1 cellular context compared by ENCODE assay signal in genomic region chr9:87479801-87480201, GRCh38.
TF ChIP-seq lines count a peak whose summit lies in the region.

No MANE protein-coding gene starts in this region.

TF ChIP-seq in K562, 482 proteins besides CTCF, POLR2A, EP300 and RAD21 (continued from another document and continues in another):
- no peak for TF ChIP-seq HOMEZ (CRISPR knock-in tag; IDR thresholded peaks at IDR 0.05)
- TF ChIP-seq TGIF2 (CRISPR knock-in tag; IDR thresholded peaks at IDR 0.05) = no peak
- TF ChIP-seq PTTG1 (tag; IDR thresholded peaks at IDR 0.05; ENCODE audit: low read depth) = no peak
- TF ChIP-seq ELF1 (tag; IDR thresholded peaks at IDR 0.05) = no peak
- no peak for TF ChIP-seq DACH1 (IDR thresholded peaks at IDR 0.05; ENCODE audit: partially characterized antibody)
- TF ChIP-seq ZNF57 (CRISPR knock-in tag; IDR thresholded peaks at IDR 0.05) = no peak
- TF ChIP-seq FOS (IDR thresholded peaks at IDR 0.05; ENCODE audit: extremely low read depth, insufficient read length) = no peak
- no peak for TF ChIP-seq SRF (CRISPR knock-in tag; IDR thresholded peaks at IDR 0.05)
- TF ChIP-seq SAFB (IDR thresholded peaks at IDR 0.05; ENCODE audit: borderline replicate concordance, low read depth, low read length) = no peak
- TF ChIP-seq GATAD2B (IDR thresholded peaks at IDR 0.05; ENCODE audit: borderline replicate concordance) = no peak
- TF ChIP-seq OTX1 (CRISPR knock-in tag; IDR thresholded peaks at IDR 0.05) = no peak
- no peak for TF ChIP-seq RBFOX2 (IDR thresholded peaks at IDR 0.05; ENCODE audit: low read depth, low read length)
- no peak for TF ChIP-seq PHF20 (IDR thresholded peaks at IDR 0.05; ENCODE audit: partially characterized antibody)
- TF ChIP-seq TRIM25 (IDR thresholded peaks at IDR 0.05; ENCODE audit: borderline replicate concordance) = no peak
- no peak for TF ChIP-seq COPS2 (conservative IDR thresholded peaks at IDR 0.05)
- TF ChIP-seq RFX1 (IDR thresholded peaks at IDR 0.05) = no peak
- TF ChIP-seq MAFK (IDR thresholded peaks at IDR 0.05; ENCODE audit: low read length) = no peak
- TF ChIP-seq KAT7 (CRISPR knock-in tag; IDR thresholded peaks at IDR 0.05; ENCODE audit: borderline replicate concordance) = no peak
- no peak for TF ChIP-seq PPARD (CRISPR knock-in tag; IDR thresholded peaks at IDR 0.05)
- no peak for TF ChIP-seq ZBTB34 (CRISPR knock-in tag; IDR thresholded peaks at IDR 0.05)
- TF ChIP-seq KDM5B (IDR thresholded peaks at IDR 0.05; ENCODE audit: insufficient replicate concordance, low read depth, low read length) = no peak
- peak; percentile 90 for TF ChIP-seq TFE3 (CRISPR knock-in tag; IDR thresholded peaks at IDR 0.05)
- TF ChIP-seq NELFE (IDR thresholded peaks at IDR 0.05; ENCODE audit: insufficient read depth, insufficient read length) = no peak
- TF ChIP-seq ZNF12 (CRISPR knock-in tag; IDR thresholded peaks at IDR 0.05) = no peak
- no peak for TF ChIP-seq TBL1XR1 (IDR thresholded peaks at IDR 0.05; ENCODE audit: low read length in 2 of 2)
- no peak for TF ChIP-seq ZNF134 (CRISPR knock-in tag; conservative IDR thresholded peaks at IDR 0.05)
- TF ChIP-seq ZNF398 (CRISPR knock-in tag; IDR thresholded peaks at IDR 0.05) = no peak
- no peak for TF ChIP-seq CREB3 (tag; conservative IDR thresholded peaks at IDR 0.05; ENCODE audit: low read depth)
- TF ChIP-seq ZNF253 (CRISPR knock-in tag; conservative IDR thresholded peaks at IDR 0.05) = no peak
- TF ChIP-seq ZC3H8 (IDR thresholded peaks at IDR 0.05) = no peak
- TF ChIP-seq EGR1 (conservative IDR thresholded peaks at IDR 0.05) = no peak
- TF ChIP-seq SRSF7 (optimal IDR thresholded peaks at IDR 0.05; ENCODE audit: low read depth, low read length) = no peak
- TF ChIP-seq SMARCC2 (IDR thresholded peaks at IDR 0.05; ENCODE audit: low read depth) = no peak
- no peak for TF ChIP-seq SNAPC5 (CRISPR knock-in tag; IDR thresholded peaks at IDR 0.05)
- no peak for TF ChIP-seq RFX5 (IDR thresholded peaks at IDR 0.05; ENCODE audit: low read depth, low read length)
- TF ChIP-seq IFI16 (CRISPR knock-in tag; IDR thresholded peaks at IDR 0.05) = no peak
- TF ChIP-seq VEZF1 (CRISPR knock-in tag; IDR thresholded peaks at IDR 0.05) = peak; percentile 14; the same call in 1 of the 2 replicates
- TF ChIP-seq TAL1 (IDR thresholded peaks at IDR 0.05) = no peak
- no peak for TF ChIP-seq CBFB (CRISPR knock-in tag; IDR thresholded peaks at IDR 0.05)
- no peak for TF ChIP-seq ZBED1 (IDR thresholded peaks at IDR 0.05)
- TF ChIP-seq KLF6 (CRISPR knock-in tag; IDR thresholded peaks at IDR 0.05; ENCODE audit: borderline replicate concordance) = no peak
- no peak for TF ChIP-seq ZMIZ1 (IDR thresholded peaks at IDR 0.05; ENCODE audit: low read depth in 2 of 2, low read length in 2 of 2)
- no peak for TF ChIP-seq ZNF75A (CRISPR knock-in tag; IDR thresholded peaks at IDR 0.05)
- TF ChIP-seq ETS2 (tag; IDR thresholded peaks at IDR 0.05; ENCODE audit: borderline replicate concordance, poor library complexity, severe bottlenecking) = no peak
- no peak for TF ChIP-seq IRF9 (tag; IDR thresholded peaks at IDR 0.05)
- no peak for TF ChIP-seq ZNF277 (CRISPR knock-in tag; IDR thresholded peaks at IDR 0.05; ENCODE audit: borderline replicate concordance)
- TF ChIP-seq ZNF197 (CRISPR knock-in tag; IDR thresholded peaks at IDR 0.05; ENCODE audit: low read depth) = 0 out of 2 replicates have a peak, but pooled peaks have one; percentile 45
- no peak for TF ChIP-seq MCM3 (IDR thresholded peaks at IDR 0.05)
- TF ChIP-seq MAFG (tag; conservative IDR thresholded peaks at IDR 0.05) = peak; percentile 81
- TF ChIP-seq CREM (IDR thresholded peaks at IDR 0.05; ENCODE audit: low read depth) = no peak
- TF ChIP-seq CHD4 (IDR thresholded peaks at IDR 0.05; ENCODE audit: insufficient read depth, insufficient replicate concordance, low read depth, low read length, poor library complexity, severe bottlenecking) = no peak
- no peak for TF ChIP-seq ZC3H11A (IDR thresholded peaks at IDR 0.05; ENCODE audit: low read depth, low read length)
- TF ChIP-seq RBM25 (IDR thresholded peaks at IDR 0.05; ENCODE audit: low read depth, low read length, severe bottlenecking) = no peak
- no peak for TF ChIP-seq ZNF561 (CRISPR knock-in tag; conservative IDR thresholded peaks at IDR 0.05)
